ENCODE assay signal across 8 cellular contexts in the genomic region with DNA sequence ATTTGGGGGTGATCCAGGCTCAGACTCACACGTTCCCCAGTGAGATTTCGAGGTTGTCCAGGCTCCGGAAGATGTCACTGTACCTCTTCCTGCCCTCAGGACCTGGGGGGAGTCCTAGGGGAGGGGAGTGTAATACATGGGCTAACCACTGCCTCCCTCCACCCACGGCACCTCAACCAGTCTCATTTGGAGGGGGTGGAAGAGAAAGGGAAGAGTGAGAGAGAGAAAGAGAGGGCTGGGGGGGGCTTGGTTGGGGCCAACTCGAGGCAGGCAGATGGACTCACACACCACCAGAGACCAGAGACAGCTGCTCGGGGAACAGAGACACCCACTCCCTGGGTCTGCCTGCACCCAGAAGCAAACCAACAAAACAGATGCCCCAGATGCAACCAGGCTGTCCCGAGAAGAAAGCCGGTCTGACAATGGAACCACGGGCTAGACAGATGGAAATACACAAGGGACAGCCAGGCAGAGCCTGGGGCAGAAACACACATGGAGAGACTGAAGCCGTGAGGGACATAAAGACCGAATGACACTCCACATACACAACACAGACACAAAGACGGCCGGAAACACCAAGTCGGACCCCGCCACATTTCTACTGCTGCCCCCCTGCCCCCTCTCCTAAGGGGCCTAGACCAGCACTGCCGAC. TPM values are rescaled to one million over a fixed set of nuclear protein-coding genes. Genes with fewer than 3 reads are reported as not detected.
A peak's percentile ranks its signal among the peaks of the same experiment; 100 is the strongest.
DNase-seq lines count a peak whose midpoint lies in the region; ATAC-seq, FAIRE-seq and TF ChIP-seq lines count a peak whose summit lies in the region.

No MANE protein-coding gene starts in this region.

- peak; percentile 19 for ATAC-seq in HG03175 (IDR thresholded peaks at IDR 0.05; ENCODE audit: unreplicated experiment)
- no peak for ATAC-seq in GM18861 (IDR thresholded peaks at IDR 0.05; ENCODE audit: unreplicated experiment)

- peak overlapping the region; percentile 41 for H3K9ac ChIP-seq in endocrine pancreas (ENCODE audit: control insufficient read depth, insufficient read depth, low read length)

- TF ChIP-seq CTCF in WERI-Rb-1 (IDR thresholded peaks at IDR 0.05; ENCODE audit: low read depth, low read length) (no peak), nephron (IDR thresholded peaks at IDR 0.05; ENCODE audit: unreplicated experiment in 3 of 3) (no peak)

- peaks cover 9% of the 10 kb centered on the region for H3K4me1 Mint-ChIP-seq in nephron

- H3K36me3 ChIP-seq in WERI-Rb-1 (peaks cover 33% of the 10 kb centered on the region), endocrine pancreas (ENCODE audit: control insufficient read depth, insufficient read depth, low read length) (no peaks in the 10 kb centered on the region)

- peak; percentile 61 for DNase-seq in GM12891 (ENCODE audit: insufficient read length, low spot score)
- no peak for DNase-seq in WERI-Rb-1
- DNase-seq in urothelium cell line (ENCODE audit: low spot score), result peak; percentile 1
- DNase-seq in mesenteric fat pad (ENCODE audit: low spot score), result no peak

- H3K36me3 Mint-ChIP-seq in nephron (ENCODE audit: low read depth), result peaks cover 17% of the 10 kb centered on the region

- H3K9me3 Mint-ChIP-seq in nephron, result no peaks in the 10 kb centered on the region

- no peaks in the 10 kb centered on the region for H3K4me1 ChIP-seq in endocrine pancreas (ENCODE audit: control insufficient read depth, insufficient read depth, low read length)

- H3K27me3 ChIP-seq in WERI-Rb-1 (ENCODE audit: insufficient read depth, low read depth, severe bottlenecking), result no peaks in the 10 kb centered on the region
- H3K27me3 ChIP-seq in endocrine pancreas (ENCODE audit: control insufficient read depth, insufficient read depth, low read length), result no peaks in the 10 kb centered on the region

- H3K4me3 ChIP-seq in WERI-Rb-1 (ENCODE audit: low read depth, low read length) (peak overlapping the region; percentile 76), endocrine pancreas (ENCODE audit: control insufficient read depth, insufficient read depth, low read length) (no peak overlapping the region)

- peak; percentile 52; the same call in 1 of the 2 replicates for TF ChIP-seq POLR2A in GM12891 (IDR thresholded peaks at IDR 0.05; ENCODE audit: low read depth, low read length)

- FAIRE-seq in GM12891 (lab: Jason Lieb, UNC), result peak; percentile 94
- no peak for FAIRE-seq in urothelium cell line (lab: Jason Lieb, UNC)

- H3K4me3 Mint-ChIP-seq in nephron, result peak overlapping the region; percentile 93 to 98 (median 95)

- H3K9me3 ChIP-seq in WERI-Rb-1 (ENCODE audit: severe bottlenecking), result no peaks in the 10 kb centered on the region
- no peaks in the 10 kb centered on the region for H3K9me3 ChIP-seq in endocrine pancreas (ENCODE audit: control insufficient read depth, low read length)

- H3K27ac ChIP-seq in WERI-Rb-1, result peak overlapping the region; percentile 43

- peak overlapping the region in 2 of 3 experiments; percentile 57 to 87 for H3K27ac Mint-ChIP-seq in nephron

- H3K27me3 Mint-ChIP-seq in nephron (ENCODE audit: low read depth), result peaks cover 7% of the 10 kb centered on the region

TF ChIP-seq in GM12891, 5 proteins besides CTCF, POLR2A, EP300 and RAD21:
- TF ChIP-seq POU2F2 (IDR thresholded peaks at IDR 0.05; ENCODE audit: low read depth, low read length) (0 out of 2 replicates have a peak, but pooled peaks have one; percentile 18), POLR2AphosphoS5 (IDR thresholded peaks at IDR 0.05; ENCODE audit: low read depth, low read length) (peak; percentile 57; the same call in 1 of the 2 replicates), SPI1 (IDR thresholded peaks at IDR 0.05; ENCODE audit: low read depth, low read length) (no peak), PAX5 (IDR thresholded peaks at IDR 0.05; ENCODE audit: insufficient read depth, low read length, severe bottlenecking) (no peak)

RNA-seq across cellular contexts. Expression of a gene that starts 0.8 kb away (rescaled TPM):
- polyA plus RNA-seq in GM12891 (2012; ENCODE audit: low read depth, missing spikeins), result 37.7 TPM
- 21.3 TPM for total RNA-seq in mesenteric fat pad

RNA-seq across cellular contexts. Expression of a gene that starts 14.6 kb away (rescaled TPM):
- polyA plus RNA-seq in GM12891 (2012; ENCODE audit: low read depth, missing spikeins), result 12.5 TPM
- 5.8 TPM for total RNA-seq in mesenteric fat pad

RNA-seq across cellular contexts. Expression of a gene that starts 20.8 kb away (rescaled TPM):
- polyA plus RNA-seq in GM12891 (2012; ENCODE audit: low read depth, missing spikeins), result 35.8 TPM
- 38.4 TPM for total RNA-seq in mesenteric fat pad

RNA-seq across cellular contexts. Expression of a gene that starts 24.1 kb away (rescaled TPM):
- 1.4 TPM for polyA plus RNA-seq in GM12891 (2012; ENCODE audit: low read depth, missing spikeins)
- 2.0 TPM for total RNA-seq in mesenteric fat pad

RNA-seq across cellular contexts. Expression of a gene that starts 26.0 kb away (rescaled TPM):
- polyA plus RNA-seq in GM12891 (2012; ENCODE audit: low read depth, missing spikeins), result 8.1 TPM
- total RNA-seq in mesenteric fat pad, result 7.3 TPM

Comparison
In these comparisons a context has a peak if more than half of its experiments do, and no peak if none do; other contexts are left out.
1. DNase-seq: peak in GM12891 (single experiment) and urothelium cell line (single experiment); none in WERI-Rb-1 (single experiment) and mesenteric fat pad (single experiment).